ENCODE assay signal across 8 cellular contexts in genomic region chr20:50788045-50788867, GRCh38. TPM values are rescaled to one million over a fixed set of nuclear protein-coding genes. Genes with fewer than 3 reads are reported as not detected.
DNase-seq lines count a peak whose midpoint lies in the region; ATAC-seq, FAIRE-seq and TF ChIP-seq lines count a peak whose summit lies in the region.

No MANE protein-coding gene starts in this region.

- no peak for TF ChIP-seq POLR2A in gastroesophageal sphincter (IDR thresholded peaks at IDR 0.05)
- TF ChIP-seq POLR2A in thyroid gland (IDR thresholded peaks at IDR 0.05) = no peak
- no peak for TF ChIP-seq POLR2A in GM18505 (IDR thresholded peaks at IDR 0.05; ENCODE audit: borderline replicate concordance, extremely low read depth, insufficient read depth, insufficient read length)

- H3K36me3 ChIP-seq in gastroesophageal sphincter (no peaks in the 10 kb centered on the region), thyroid gland (no peaks in the 10 kb centered on the region)

- ATAC-seq in gastroesophageal sphincter (no peak), GM18505 (IDR thresholded peaks at IDR 0.05; ENCODE audit: unreplicated experiment) (no peak)

- intact Hi-C loops in thyroid gland (cut with DNase I) = no loop called here

- TF ChIP-seq CTCF in gastroesophageal sphincter (IDR thresholded peaks at IDR 0.05) (peak in 2 of 4 experiments; percentile 11 to 38), thyroid gland (IDR thresholded peaks at IDR 0.05) (peak in 3 of 6 experiments; percentile 28 to 30 (median 28))

- H3K27me3 ChIP-seq in gastroesophageal sphincter = no peaks in the 10 kb centered on the region
- H3K27me3 ChIP-seq in thyroid gland = no peaks in the 10 kb centered on the region

- H3K27ac ChIP-seq in gastroesophageal sphincter = peak overlapping the region in 3 of 4 donors; percentile 32 to 59 (median 45)
- H3K27ac ChIP-seq in thyroid gland = peak overlapping the region in 2 of 3 donors; percentile 4 to 43

- H3K4me3 ChIP-seq in gastroesophageal sphincter (no peak overlapping the region), thyroid gland (replicated peaks in 1 of 3) (no peak overlapping the region)

- DNase-seq in NCI-H524 (lab: John Stamatoyannopoulos, UW) (peak; percentile 41 to 63), NCI-H524 treated with DMSO at 0.1 percent for 48 hours (lab: John Stamatoyannopoulos, UW) (no peak), RCC 7860 (ENCODE audit: low spot score) (peak; percentile 79), thyroid gland (peak in 1 of 2 donors; percentile 26), DMS79 (lab: John Stamatoyannopoulos, UW) (no peak)
- DNase-seq in effector CD8-positive, alpha-beta T cell (lab: John Stamatoyannopoulos, UW) = no peak

- no peak for TF ChIP-seq EP300 in gastroesophageal sphincter (IDR thresholded peaks at IDR 0.05)

- H3K4me1 ChIP-seq in gastroesophageal sphincter (peaks cover 0 to 28% (median 5%) of the 10 kb centered on the region in 3 donors), thyroid gland (peaks cover 0 to 12% of the 10 kb centered on the region in 2 donors)

- FAIRE-seq in RCC 7860 (lab: Jason Lieb, UNC) = peak; percentile 84

- H3K9me3 ChIP-seq in gastroesophageal sphincter = no peaks in the 10 kb centered on the region
- H3K9me3 ChIP-seq in thyroid gland = no peaks in the 10 kb centered on the region

- WGBS in gastroesophageal sphincter (ENCODE audit: low coverage in 1 of 2), 2 donors = 40 to 42% methylated on average over 6 to 17 of the region's 17 CpGs
- WGBS in thyroid gland, 2 donors = 49 to 51% methylated on average over 17 of the region's 17 CpGs

RNA-seq across cellular contexts. Expression of gene BCAS4, which starts 6.6 kb away (rescaled TPM):
- 10 to 100 TPM in 1 of 4 donors, 1 to 10 TPM in 3; 4.4 to 18.7 (median 4.7) TPM for total RNA-seq in gastroesophageal sphincter
- 10 to 100 TPM in 3 of 4 donors, 1 to 10 TPM in 1; 6.6 to 15.7 (median 13.1) TPM for total RNA-seq in thyroid gland

RNA-seq across cellular contexts. Expression of gene PARD6B, which starts 56.9 kb away (rescaled TPM):
- total RNA-seq in gastroesophageal sphincter (1 to 10 TPM; 2.4 to 3.8 (median 2.8) TPM), thyroid gland (10 to 100 TPM; 14.3 to 18.1 (median 17.7) TPM)

Comparison
In these comparisons a context has a peak if more than half of its experiments do, and no peak if none do; other contexts are left out.
1. DNase-seq: peak in NCI-H524 (2 of 2) and RCC 7860 (single experiment); none in NCI-H524 treated with DMSO at 0.1 percent for 48 hours (single experiment), DMS79 (single experiment) and effector CD8-positive, alpha-beta T cell (single experiment).